ENCODE assay signal across 28 cellular contexts in the genomic region with DNA sequence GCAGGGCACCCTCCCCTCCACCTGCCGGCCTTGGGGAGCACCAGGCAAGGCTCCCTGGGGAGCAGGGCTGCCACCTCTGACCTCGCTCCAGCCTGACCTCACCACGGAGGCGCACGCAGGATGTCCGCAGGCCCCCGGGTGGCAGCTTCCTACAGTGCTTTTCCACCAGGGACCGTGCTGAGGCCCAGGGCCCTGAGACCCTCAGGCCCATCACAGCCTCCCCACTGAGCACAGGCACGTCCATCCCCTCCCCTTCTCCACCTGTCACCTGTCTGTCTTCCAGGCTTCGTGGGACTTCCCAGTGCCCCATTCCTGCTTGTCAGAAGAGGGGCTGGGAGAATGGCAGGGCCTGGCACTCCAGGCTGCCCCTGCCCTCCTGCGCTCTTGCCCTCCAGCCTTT.
"Had no signal": no experiment of that assay in that cellular context is flagged by ENCODE, and none has a peak within 500 bp of the region (broad histone marks: within the 10 kb centered on the region; RNA-seq: fewer than 3 reads in every experiment).

No MANE protein-coding gene starts in this region.

- H3K9me3 ChIP-seq: esophagus squamous epithelium, gastrocnemius medialis, left lung, spleen, stomach, suprapubic skin, tibial nerve had no signal

- FAIRE-seq: astrocyte, bronchial epithelial cell had no signal

- H3K4me3 Mint-ChIP-seq: activated CD4-positive, alpha-beta T cell treated with anti-CD3 and anti-CD28 coated beads for 36 hours; activated naive CD8-positive, alpha-beta T cell treated with anti-CD3 and anti-CD28 coated beads for 36 hours; activated T-cell treated with anti-CD3 and anti-CD28 coated beads, Interleukin-2, amount 50 U/mL, for 4 hours; endodermal cell; naive thymus-derived CD4-positive, alpha-beta T cell; neural crest cell; T-helper 2 cell treated with Interferon-gamma antibody and Interleukin-4, amounts not matched to agents 5 μg/mL and 100 μg/mL, for 36 hours had no signal

- H3K27me3 ChIP-seq: esophagus squamous epithelium, gastrocnemius medialis, left lung, spleen, stomach, suprapubic skin, tibial nerve had no signal

- H3K27me3 Mint-ChIP-seq: activated CD4-positive, alpha-beta T cell treated with anti-CD3 and anti-CD28 coated beads for 36 hours; activated naive CD8-positive, alpha-beta T cell treated with anti-CD3 and anti-CD28 coated beads for 36 hours; progenitor cell of endocrine pancreas had no signal

- H3K36me3 ChIP-seq: esophagus squamous epithelium, gastrocnemius medialis, left lung, spleen, stomach, suprapubic skin, tibial nerve had no signal

- H3K4me3 ChIP-seq: coronary artery, esophagus squamous epithelium, gastrocnemius medialis, left lung, lung, spleen, stomach, suprapubic skin, tibial nerve had no signal

- H3K4me1 ChIP-seq: esophagus squamous epithelium, suprapubic skin had no signal

- DNase-seq: activated CD4-positive, alpha-beta T cell treated with anti-CD3 and anti-CD28 coated beads for 36 hours; activated CD4-positive, alpha-beta T cell treated with anti-CD3 and anti-CD28 coated beads, Interleukin-2, amount 50 U/mL, for 48 hours; activated CD8-positive, alpha-beta memory T cell treated with anti-CD3 and anti-CD28 coated beads, Interleukin-2, amount 50 U/mL, for 48 hours; activated naive CD4-positive, alpha-beta T cell treated with Interleukin-2 at 50 U/mL for 16 hours; activated naive CD8-positive, alpha-beta T cell treated with anti-CD3 and anti-CD28 coated beads for 36 hours; activated T-cell treated with anti-CD3 and anti-CD28 coated beads, Interleukin-2, amount 50 U/mL, for 4 hours; cerebellar nuclear complex; endodermal cell; esophagus squamous epithelium; gastrocnemius medialis; hippocampal formation; kidney glomerular epithelial cell; left lung; naive thymus-derived CD4-positive, alpha-beta T cell; spleen; stimulated activated CD4-positive, alpha-beta T cell treated with anti-CD3 and anti-CD28 coated beads, Interleukin-4, amount 100 ng/mL, for 1 hour; stomach had no signal

- H3K36me3 Mint-ChIP-seq: activated naive CD8-positive, alpha-beta T cell treated with anti-CD3 and anti-CD28 coated beads for 36 hours had no signal

- H3K27ac Mint-ChIP-seq: activated CD4-positive, alpha-beta T cell treated with anti-CD3 and anti-CD28 coated beads for 36 hours; activated naive CD8-positive, alpha-beta T cell treated with anti-CD3 and anti-CD28 coated beads for 36 hours; activated T-helper 2 cell treated with anti-CD3 and anti-CD28 coated beads, Interferon-gamma antibody, Interleukin-2, Interleukin-4, amounts not matched to agents 10 μg/mL and 5 μg/mL and 100 μg/mL, durations not matched to agents 14 hours and 24 hours and 36 hours; endodermal cell; naive thymus-derived CD4-positive, alpha-beta T cell; progenitor cell of endocrine pancreas; T-helper 2 cell treated with Interferon-gamma antibody and Interleukin-4, amounts not matched to agents 5 μg/mL and 100 μg/mL, for 36 hours had no signal

- H3K9me3 Mint-ChIP-seq: activated naive CD8-positive, alpha-beta T cell treated with anti-CD3 and anti-CD28 coated beads for 36 hours; activated T-cell treated with anti-CD3 and anti-CD28 coated beads, Interleukin-2, amount 50 U/mL, for 4 hours; activated T-helper 2 cell treated with anti-CD3 and anti-CD28 coated beads, Interferon-gamma antibody, Interleukin-2, Interleukin-4, amounts not matched to agents 10 μg/mL and 5 μg/mL and 100 μg/mL, durations not matched to agents 14 hours and 24 hours and 36 hours; endodermal cell; naive thymus-derived CD4-positive, alpha-beta T cell; neural crest cell; T-helper 2 cell treated with Interferon-gamma antibody and Interleukin-4, amounts not matched to agents 5 μg/mL and 100 μg/mL, for 36 hours had no signal

- ATAC-seq: activated CD4-positive, alpha-beta T cell treated with anti-CD3 and anti-CD28 coated beads for 36 hours; activated T-cell treated with anti-CD3 and anti-CD28 coated beads, Interleukin-2, amount 50 U/mL, for 4 hours; gastrocnemius medialis; left lung; naive thymus-derived CD4-positive, alpha-beta T cell had no signal

- H3K27ac ChIP-seq: coronary artery, esophagus squamous epithelium, gastrocnemius medialis, left lung, stomach, suprapubic skin, tibial nerve, VCaP had no signal

- H3K4me1 Mint-ChIP-seq: activated CD4-positive, alpha-beta T cell treated with anti-CD3 and anti-CD28 coated beads for 36 hours; activated naive CD8-positive, alpha-beta T cell treated with anti-CD3 and anti-CD28 coated beads for 36 hours; endodermal cell had no signal
